9 cellular contexts compared by ENCODE assay signal in the genomic region with DNA sequence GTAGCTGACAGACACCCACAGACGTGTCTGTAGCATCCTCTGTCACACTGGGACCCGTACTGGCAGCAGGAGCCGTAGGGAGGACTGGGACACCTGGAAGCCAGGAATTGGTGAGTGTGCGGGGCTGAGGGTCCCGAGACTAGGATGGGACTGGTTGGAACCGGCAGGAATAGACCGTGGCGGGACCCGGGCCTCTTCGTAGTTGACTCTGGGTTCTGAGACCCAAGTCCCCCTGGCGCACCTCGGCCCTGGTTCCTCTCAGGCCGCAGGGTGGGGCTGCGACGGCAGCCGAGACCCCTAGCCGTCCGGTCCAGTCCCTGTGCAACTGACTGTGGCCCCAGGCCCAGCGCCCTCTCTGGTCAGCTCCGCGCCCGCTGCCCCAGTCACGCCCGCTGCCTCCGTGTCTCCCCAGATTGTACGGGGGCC.
DNase-seq lines count a peak whose midpoint lies in the region; ATAC-seq and TF ChIP-seq lines count a peak whose summit lies in the region.
"Had no signal": no experiment of that assay in that cellular context is flagged by ENCODE, and none has a peak within 500 bp of the region (broad histone marks: within the 10 kb centered on the region; RNA-seq: fewer than 3 reads in every experiment).

No MANE protein-coding gene starts in this region.

- H3K9ac ChIP-seq in fibroblast of lung (ENCODE audit: insufficient read depth, low read length) (peak overlapping the region; percentile 16), mucosa of stomach (ENCODE audit: low read length) (no peak overlapping the region)

- no peak for TF ChIP-seq POLR2A in thyroid gland (IDR thresholded peaks at IDR 0.05)

- H3K4me1 ChIP-seq in fibroblast of lung (ENCODE audit: control insufficient read depth, extremely low read depth, insufficient read depth, low read length) (no peaks in the 10 kb centered on the region), mucosa of stomach (ENCODE audit: control insufficient read depth, insufficient read depth, low read length) (peaks cover 6% of the 10 kb centered on the region), thyroid gland (peaks cover 5 to 6% of the 10 kb centered on the region in 2 donors)

- in situ Hi-C loops in G401 (cut with HindIII; ENCODE audit: low sequenced_read_pairs): no loop called here

- H3K4me2 ChIP-seq in fibroblast of lung (ENCODE audit: extremely low read depth, insufficient read depth, low read length): peak overlapping the region; percentile 51

- H3K27me3 ChIP-seq in fibroblast of lung (ENCODE audit: control insufficient read depth, insufficient read depth, low read length): no peaks in the 10 kb centered on the region
- peaks cover 5% of the 10 kb centered on the region for H3K27me3 ChIP-seq in mucosa of stomach (ENCODE audit: control insufficient read depth, insufficient read depth, low read length)
- no peaks in the 10 kb centered on the region for H3K27me3 ChIP-seq in thyroid gland

- intact Hi-C loops in thyroid gland (cut with DNase I): no loop called here

- 16 to 30% methylated on average over 17 to 19 of the region's 26 CpGs for WGBS in thyroid gland, 2 donors

- peak overlapping the region; percentile 69 for H3K4me3 Mint-ChIP-seq in activated naive CD8-positive, alpha-beta T cell

- peak overlapping the region; percentile 26 to 76 (median 50) for H3K4me3 ChIP-seq in fibroblast of lung (replicated peaks in 1 of 4; ENCODE audit: control extremely low read depth in 1 of 4, insufficient read depth in 1 of 4, low read depth in 3 of 4, low read length in 4 of 4)
- peak overlapping the region; percentile 53 for H3K4me3 ChIP-seq in mucosa of stomach (ENCODE audit: low read length)
- H3K4me3 ChIP-seq in thyroid gland (replicated peaks in 1 of 3): peak overlapping the region in 1 of 3 donors; percentile 34

- H3K36me3 ChIP-seq in fibroblast of lung (ENCODE audit: control insufficient read depth, insufficient read depth, low read length) (no peaks in the 10 kb centered on the region), mucosa of stomach (ENCODE audit: control insufficient read depth, insufficient read depth, low read length) (no peaks in the 10 kb centered on the region), thyroid gland (no peaks in the 10 kb centered on the region)

- H3K27me3 Mint-ChIP-seq in activated naive CD8-positive, alpha-beta T cell: peaks cover 23% of the 10 kb centered on the region

- H3K79me2 ChIP-seq in fibroblast of lung (ENCODE audit: control insufficient read depth, insufficient read depth, low read length): no peaks in the 10 kb centered on the region

- H4K20me1 ChIP-seq in fibroblast of lung (ENCODE audit: control insufficient read depth, extremely low read depth, insufficient read depth, low read length): no peaks in the 10 kb centered on the region

- TF ChIP-seq CTCF in fibroblast of lung (conservative IDR thresholded peaks at IDR 0.05 in 1 of 2, IDR thresholded peaks at IDR 0.05 in 1 of 2; ENCODE audit: low read depth in 1 of 2, low read length in 2 of 2) (no peak), thyroid gland (IDR thresholded peaks at IDR 0.05) (no peak)

- H3K9me3 ChIP-seq in fibroblast of lung (ENCODE audit: control insufficient read depth, insufficient read depth, low read depth, low read length) (no peaks in the 10 kb centered on the region), mucosa of stomach (ENCODE audit: control insufficient read depth, low read length) (no peaks in the 10 kb centered on the region), thyroid gland (no peaks in the 10 kb centered on the region)

- ATAC-seq in GM19023 (IDR thresholded peaks at IDR 0.05; ENCODE audit: unreplicated experiment): no peak

- peak overlapping the region; percentile 57 for H2AFZ ChIP-seq in fibroblast of lung (ENCODE audit: low read length)

- DNase-seq in fibroblast of lung (ENCODE audit: low read depth in 2 of 2) (no peak), thyroid gland (no peak), NCI-H1694 (lab: John Stamatoyannopoulos, UW) (no peak), G401 (ENCODE audit: low spot score) (no peak)
- no peak for DNase-seq in stimulated activated CD8-positive, alpha-beta memory T cell treated with anti-CD3 and anti-CD28 coated beads, Interleukin-4, amount 100 ng/mL, for 48 hours
- DNase-seq: NCI-H510A treated with DMSO at 0.1 percent for 48 hours had no signal

- no peak overlapping the region for H3K27ac Mint-ChIP-seq in activated naive CD8-positive, alpha-beta T cell

- peaks cover 9% of the 10 kb centered on the region for H3K9me3 Mint-ChIP-seq in activated naive CD8-positive, alpha-beta T cell (ENCODE audit: low read depth)

- peaks cover 5% of the 10 kb centered on the region for H3K36me3 Mint-ChIP-seq in activated naive CD8-positive, alpha-beta T cell

- H3K4me1 Mint-ChIP-seq in activated naive CD8-positive, alpha-beta T cell (ENCODE audit: low read depth): peaks cover 8% of the 10 kb centered on the region

- H3K27ac ChIP-seq in fibroblast of lung (ENCODE audit: insufficient read depth, low read length) (no peak overlapping the region), thyroid gland (peak overlapping the region in 2 of 3 donors; percentile 15 to 34)
